ENCODE assay signal across 31 cellular contexts in the genomic region with DNA sequence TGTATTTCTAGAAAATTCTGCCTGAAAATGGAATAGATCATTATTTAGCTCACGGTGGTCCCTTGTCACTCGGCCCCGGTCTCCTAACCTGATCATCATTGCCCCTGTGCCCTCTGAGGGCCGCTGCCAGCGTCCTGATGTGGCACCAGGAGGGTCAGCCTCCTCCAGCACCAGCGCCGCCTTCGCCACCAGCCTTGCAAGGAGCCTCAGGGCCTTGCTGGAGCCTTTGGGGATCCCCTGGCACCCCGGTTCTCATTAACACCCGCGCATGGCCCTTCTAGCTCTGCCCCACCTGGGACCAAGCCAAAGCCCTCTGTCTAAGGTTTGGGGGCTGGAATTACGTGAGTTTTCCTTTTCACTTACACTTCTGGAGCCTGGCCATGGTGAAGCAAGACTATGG.
"Had no signal": no experiment of that assay in that cellular context is flagged by ENCODE, and none has a peak within 500 bp of the region (broad histone marks: within the 10 kb centered on the region; RNA-seq: fewer than 3 reads in every experiment).

No MANE protein-coding gene starts in this region.

- DNase-seq: Karpas-422, Kasumi-1, MG63, MM.1S, MV-4-11, NCI-H1048, NCI-H1092, NCI-H1092 treated with DMSO at 0.1 percent for 48 hours, NCI-H1105, NCI-H1105 treated with DMSO at 0.1 percent for 48 hours, NCI-H1417, NCI-H1417 treated with DMSO at 0.1 percent for 48 hours, NCI-H1436, NCI-H1436 treated with DMSO at 0.1 percent for 48 hours, NCI-H146, NCI-H187, NCI-H187 treated with DMSO at 0.1 percent for 48 hours, NCI-H1930, NCI-H2029, NCI-H2029 treated with DMSO at 0.1 percent for 48 hours, NCI-H2081, NCI-H2081 treated with DMSO at 0.1 percent for 48 hours, NCI-H2107, NCI-H2227 treated with DMSO at 0.1 percent for 48 hours, NCI-H226, NCI-H345, NCI-H446, NCI-H446 treated with DMSO at 0.1 percent for 48 hours, NCI-H510A, NCI-H510A treated with DMSO at 0.1 percent for 48 hours had no signal

- H3K27ac ChIP-seq: KMS-11 had no signal

- H3K36me3 ChIP-seq: MG63 had no signal

- H3K27me3 ChIP-seq: MG63 had no signal

- H3K4me2 ChIP-seq: KMS-11 had no signal

- H3K9me3 ChIP-seq: MG63 had no signal

- H3K9ac ChIP-seq: KMS-11 had no signal

- H3K4me3 ChIP-seq: MG63 had no signal
